In the genomic region with DNA sequence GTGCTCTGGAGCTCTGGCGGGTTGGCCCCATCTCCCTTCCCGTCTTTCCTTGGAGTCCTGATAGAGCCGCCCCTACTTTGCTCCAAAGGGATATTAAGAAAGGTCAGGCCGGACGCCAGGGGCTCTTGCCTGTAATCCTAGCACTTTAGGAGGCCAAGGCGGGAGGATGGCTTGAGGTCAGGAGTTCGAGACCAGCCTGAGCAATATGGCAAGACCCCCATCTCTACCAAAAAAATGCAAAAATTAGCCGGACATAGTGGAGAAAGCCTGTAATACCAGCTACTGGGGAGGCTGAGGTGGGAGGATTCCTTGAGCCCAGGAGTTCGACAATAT, we compare ENCODE assay signal across 10 cellular contexts. TPM values are rescaled to one million over a fixed set of nuclear protein-coding genes. Genes with fewer than 3 reads are reported as not detected.
A peak's percentile ranks its signal among the peaks of the same experiment; 100 is the strongest.
DNase-seq lines count a peak whose midpoint lies in the region; ATAC-seq and TF ChIP-seq lines count a peak whose summit lies in the region.
"Had no signal": no experiment of that assay in that cellular context is flagged by ENCODE, and none has a peak within 500 bp of the region (broad histone marks: within the 10 kb centered on the region; RNA-seq: fewer than 3 reads in every experiment).

No MANE protein-coding gene starts in this region.

- H3K9me3 Mint-ChIP-seq in brain = no peaks in the 10 kb centered on the region
- no peaks in the 10 kb centered on the region for H3K9me3 Mint-ChIP-seq in naive thymus-derived CD4-positive, alpha-beta T cell
- no peaks in the 10 kb centered on the region for H3K9me3 Mint-ChIP-seq in activated CD8-positive, alpha-beta T cell treated with anti-CD3 and anti-CD28 coated beads for 36 hours
- H3K9me3 Mint-ChIP-seq: HFFc6 had no signal

- CTCF ChIA-PET in naive thymus-derived CD4-positive, alpha-beta T cell (lab: Charles Lee) = no interaction called here
- CTCF ChIA-PET in activated CD8-positive, alpha-beta T cell treated with anti-CD3 and anti-CD28 coated beads for 36 hours (lab: Charles Lee) = interaction anchor here (1.0 to 1.4 kb wide), 3 partner anchors 18 to 108 kb away, joined by 3 to 10 read pairs (median 3); no protein-coding TSS in a partner anchor

- no peaks in the 10 kb centered on the region for H3K36me3 ChIP-seq in naive thymus-derived CD4-positive, alpha-beta T cell (ENCODE audit: control insufficient read depth in 2 of 3, insufficient read depth in 3 of 3, low read length in 3 of 3)
- H3K36me3 ChIP-seq in upper lobe of left lung = no peaks in the 10 kb centered on the region
- H3K36me3 ChIP-seq: SJSA1 had no signal

- POLR2A ChIA-PET in naive thymus-derived CD4-positive, alpha-beta T cell (lab: Charles Lee) = interaction anchor here (0.7 kb wide), 1 partner anchor 42 kb away, joined by 3 read pairs; no protein-coding TSS in a partner anchor
- POLR2A ChIA-PET in activated CD8-positive, alpha-beta T cell treated with anti-CD3 and anti-CD28 coated beads for 36 hours (lab: Charles Lee) = no interaction called here

- H3K4me3 ChIP-seq in right cardiac atrium (ENCODE audit: low read length) (peak overlapping the region; percentile 35), upper lobe of left lung (peak overlapping the region in 3 of 4 donors; percentile 49 to 65 (median 63))
- H3K4me3 ChIP-seq in naive thymus-derived CD4-positive, alpha-beta T cell (ENCODE audit: low read length) = no peak overlapping the region

- 41% methylated on average over 9 of the region's 9 CpGs for WGBS in right cardiac atrium
- WGBS in upper lobe of left lung, 2 donors = 51 to 59% methylated on average over 7 to 8 of the region's 9 CpGs

- H3K4me1 Mint-ChIP-seq in brain = peaks cover 5% of the 10 kb centered on the region
- peaks cover 0 to 9% (median 5%) of the 10 kb centered on the region in 7 donors for H3K4me1 Mint-ChIP-seq in naive thymus-derived CD4-positive, alpha-beta T cell
- peaks cover 7% of the 10 kb centered on the region for H3K4me1 Mint-ChIP-seq in activated CD8-positive, alpha-beta T cell treated with anti-CD3 and anti-CD28 coated beads for 36 hours (ENCODE audit: low read depth)

- TF ChIP-seq EP300 in upper lobe of left lung (IDR thresholded peaks at IDR 0.05) = no peak

- H3K4me1 ChIP-seq in right cardiac atrium (ENCODE audit: control insufficient read depth, insufficient read depth, low read length) (no peaks in the 10 kb centered on the region), upper lobe of left lung (peaks cover 15 to 24% (median 21%) of the 10 kb centered on the region in 4 donors)
- H3K4me1 ChIP-seq in naive thymus-derived CD4-positive, alpha-beta T cell (ENCODE audit: control insufficient read depth in 2 of 2, insufficient read depth in 2 of 2, low read length in 2 of 2) = no peaks in the 10 kb centered on the region

- peak overlapping the region; percentile 49 to 83 (median 61) for H3K4me3 Mint-ChIP-seq in brain
- peak overlapping the region in 9 of 10 donors; percentile 12 to 78 (median 51) for H3K4me3 Mint-ChIP-seq in naive thymus-derived CD4-positive, alpha-beta T cell
- H3K4me3 Mint-ChIP-seq in activated CD8-positive, alpha-beta T cell treated with anti-CD3 and anti-CD28 coated beads for 36 hours = no peak overlapping the region
- H3K4me3 Mint-ChIP-seq: HFFc6 had no signal

- H3K27ac Mint-ChIP-seq in brain = no peak overlapping the region
- peak overlapping the region in 1 of 9 donors; percentile 50 for H3K27ac Mint-ChIP-seq in naive thymus-derived CD4-positive, alpha-beta T cell
- no peak overlapping the region for H3K27ac Mint-ChIP-seq in activated CD8-positive, alpha-beta T cell treated with anti-CD3 and anti-CD28 coated beads for 36 hours
- H3K27ac Mint-ChIP-seq: HFFc6 had no signal

- peaks cover 91% of the 10 kb centered on the region for H3K27me3 Mint-ChIP-seq in brain
- H3K27me3 Mint-ChIP-seq in naive thymus-derived CD4-positive, alpha-beta T cell = peaks cover 40 to 77% (median 49%) of the 10 kb centered on the region in 5 donors
- peaks cover 53% of the 10 kb centered on the region for H3K27me3 Mint-ChIP-seq in activated CD8-positive, alpha-beta T cell treated with anti-CD3 and anti-CD28 coated beads for 36 hours

- TF ChIP-seq CTCF in brain (conservative IDR thresholded peaks at IDR 0.05) (no peak), upper lobe of left lung (IDR thresholded peaks at IDR 0.05) (no peak)
- no peak for TF ChIP-seq CTCF in activated CD8-positive, alpha-beta T cell treated with anti-CD3 and anti-CD28 coated beads for 36 hours (IDR thresholded peaks at IDR 0.05)

- H3K36me3 Mint-ChIP-seq in brain = no peaks in the 10 kb centered on the region
- no peaks in the 10 kb centered on the region for H3K36me3 Mint-ChIP-seq in naive thymus-derived CD4-positive, alpha-beta T cell
- H3K36me3 Mint-ChIP-seq in activated CD8-positive, alpha-beta T cell treated with anti-CD3 and anti-CD28 coated beads for 36 hours (ENCODE audit: low read depth) = no peaks in the 10 kb centered on the region

- no peak for TF ChIP-seq POLR2A in upper lobe of left lung (IDR thresholded peaks at IDR 0.05)

- H3K27ac ChIP-seq in right cardiac atrium (ENCODE audit: low read length) = no peak overlapping the region
- H3K27ac ChIP-seq in naive thymus-derived CD4-positive, alpha-beta T cell (ENCODE audit: low read depth, low read length) = no peak overlapping the region
- H3K27ac ChIP-seq in upper lobe of left lung = no peak overlapping the region
- H3K27ac ChIP-seq: SJSA1 had no signal

- intact Hi-C loops in right cardiac atrium (cut with DNase I) = no loop called here
- intact Hi-C loops in cardiac septum (cut with DNase I) = no loop called here
- intact Hi-C loops in naive thymus-derived CD4-positive, alpha-beta T cell (cut with micrococcal nuclease) = loop anchor here in 1 of 2 donors (1.0 to 5.0 kb wide), 4 partner anchors 43 to 113 kb away; a partner anchor contains a TSS
- intact Hi-C loops in activated CD8-positive, alpha-beta T cell treated with anti-CD3 and anti-CD28 coated beads for 36 hours (cut with micrococcal nuclease) = no loop called here

- H3K27me3 ChIP-seq in right cardiac atrium (ENCODE audit: control insufficient read depth, insufficient read depth) = no peaks in the 10 kb centered on the region
- H3K27me3 ChIP-seq in naive thymus-derived CD4-positive, alpha-beta T cell (ENCODE audit: control insufficient read depth in 2 of 2, insufficient read depth in 2 of 2, low read length in 2 of 2) = peaks cover 0 to 10% of the 10 kb centered on the region in 2 donors
- peaks cover 0 to 28% (median 16%) of the 10 kb centered on the region in 4 donors for H3K27me3 ChIP-seq in upper lobe of left lung

- no peak for DNase-seq in right cardiac atrium
- DNase-seq in cardiac septum (ENCODE audit: low spot score) = no peak
- no peak for DNase-seq in naive thymus-derived CD4-positive, alpha-beta T cell
- no peak for DNase-seq in upper lobe of left lung
- DNase-seq in activated CD8-positive, alpha-beta T cell treated with anti-CD3 and anti-CD28 coated beads for 36 hours = no peak
- DNase-seq: HFFc6 had no signal

- H3K9me3 ChIP-seq in right cardiac atrium (ENCODE audit: control insufficient read depth, low read length) (no peaks in the 10 kb centered on the region), upper lobe of left lung (no peaks in the 10 kb centered on the region)
- H3K9me3 ChIP-seq in naive thymus-derived CD4-positive, alpha-beta T cell (ENCODE audit: control insufficient read depth in 2 of 3, low read length in 3 of 3) = no peaks in the 10 kb centered on the region

- ATAC-seq in right cardiac atrium (no peak), upper lobe of left lung (ENCODE audit: low FRiP score in 2 of 2) (no peak), GM21390 (IDR thresholded peaks at IDR 0.05; ENCODE audit: unreplicated experiment) (no peak), HG03439 (IDR thresholded peaks at IDR 0.05; ENCODE audit: unreplicated experiment) (no peak)
- ATAC-seq in naive thymus-derived CD4-positive, alpha-beta T cell = no peak
- no peak for ATAC-seq in activated CD8-positive, alpha-beta T cell treated with anti-CD3 and anti-CD28 coated beads for 36 hours

RNA-seq across cellular contexts. Expression of a gene that starts 0.3 kb away (rescaled TPM):
- total RNA-seq in right cardiac atrium = 1 to 10 TPM; 3.2 to 5.9 (median 3.6) TPM
- polyA plus RNA-seq in right cardiac atrium = 14.8 TPM
- 0.65 TPM for total RNA-seq in cardiac septum
- 4.0 TPM for polyA plus RNA-seq in brain (ENCODE audit: insufficient read depth, low read depth, low replicate concordance)
- total RNA-seq in naive thymus-derived CD4-positive, alpha-beta T cell = not detected
- polyA plus RNA-seq in naive thymus-derived CD4-positive, alpha-beta T cell = not detected
- total RNA-seq in upper lobe of left lung = 10 to 100 TPM in 5 of 6 donors, 1 to 10 TPM in 1; 8.1 to 39.8 (median 14.4) TPM
- total RNA-seq in activated CD8-positive, alpha-beta T cell treated with anti-CD3 and anti-CD28 coated beads for 36 hours = not detected
- total RNA-seq: HFFc6, SJSA1 had no signal

RNA-seq across cellular contexts. Expression of a gene that starts 43.0 kb away (rescaled TPM):
- total RNA-seq in right cardiac atrium = 1 to 10 TPM; 1.6 to 2.5 (median 2.1) TPM
- 2.2 TPM for polyA plus RNA-seq in right cardiac atrium
- total RNA-seq in cardiac septum = 2.4 TPM
- polyA plus RNA-seq in brain (ENCODE audit: insufficient read depth, low read depth, low replicate concordance) = 20.4 TPM
- under 1 TPM in 3 of 5 experiments, not detected in 2; 0.22 to 0.85 (median 0.44) TPM for total RNA-seq in naive thymus-derived CD4-positive, alpha-beta T cell
- polyA plus RNA-seq in naive thymus-derived CD4-positive, alpha-beta T cell = not detected
- 1 to 10 TPM; 1.0 to 4.3 (median 1.5) TPM for total RNA-seq in upper lobe of left lung
- 1 to 10 TPM in 1 of 2 experiments, under 1 TPM in 1; 0.87 to 1.1 TPM for total RNA-seq in activated CD8-positive, alpha-beta T cell treated with anti-CD3 and anti-CD28 coated beads for 36 hours

RNA-seq across cellular contexts. Expression of a gene that starts 46.3 kb away (rescaled TPM):
- 10 to 100 TPM; 11.4 to 26.1 (median 11.7) TPM for total RNA-seq in right cardiac atrium
- 6.4 TPM for polyA plus RNA-seq in right cardiac atrium
- total RNA-seq in cardiac septum = 13.6 TPM
- polyA plus RNA-seq in brain (ENCODE audit: insufficient read depth, low read depth, low replicate concordance) = 25.0 TPM
- 10 to 100 TPM; 19.2 to 40.9 (median 32.8) TPM for total RNA-seq in naive thymus-derived CD4-positive, alpha-beta T cell
- 10 to 100 TPM; 21.3 to 29.0 TPM for polyA plus RNA-seq in naive thymus-derived CD4-positive, alpha-beta T cell
- 10 to 100 TPM; 15.7 to 52.9 (median 30.7) TPM for total RNA-seq in upper lobe of left lung
- total RNA-seq in activated CD8-positive, alpha-beta T cell treated with anti-CD3 and anti-CD28 coated beads for 36 hours = 10 to 100 TPM; 29.6 to 30.7 TPM

RNA-seq across cellular contexts. Expression of a gene that starts 58.6 kb away (rescaled TPM):
- total RNA-seq in right cardiac atrium (10 to 100 TPM; 14.5 to 21.1 (median 17.6) TPM), cardiac septum (16.4 TPM), upper lobe of left lung (10 to 100 TPM in 4 of 6 donors, 1 to 10 TPM in 2; 6.9 to 13.1 (median 10.3) TPM)
- polyA plus RNA-seq in right cardiac atrium (20.1 TPM), brain (ENCODE audit: insufficient read depth, low read depth, low replicate concordance) (10.5 TPM)
- 10 to 100 TPM in 4 of 5 experiments, 1 to 10 TPM in 1; 9.5 to 22.4 (median 13.4) TPM for total RNA-seq in naive thymus-derived CD4-positive, alpha-beta T cell
- 10 to 100 TPM; 11.8 to 12.9 TPM for polyA plus RNA-seq in naive thymus-derived CD4-positive, alpha-beta T cell
- 1 to 10 TPM; 6.7 to 7.0 TPM for total RNA-seq in activated CD8-positive, alpha-beta T cell treated with anti-CD3 and anti-CD28 coated beads for 36 hours

RNA-seq across cellular contexts. Expression of a gene that starts 58.8 kb away (rescaled TPM):
- 10 to 100 TPM; 53.0 to 72.0 (median 58.9) TPM for total RNA-seq in right cardiac atrium
- 97.5 TPM for polyA plus RNA-seq in right cardiac atrium
- total RNA-seq in cardiac septum = 59.1 TPM
- 72.8 TPM for polyA plus RNA-seq in brain (ENCODE audit: insufficient read depth, low read depth, low replicate concordance)
- 100 to 1,000 TPM in 2 of 5 experiments, 10 to 100 TPM in 3; 50.5 to 107 (median 72.0) TPM for total RNA-seq in naive thymus-derived CD4-positive, alpha-beta T cell
- 100 to 1,000 TPM; 126 to 156 TPM for polyA plus RNA-seq in naive thymus-derived CD4-positive, alpha-beta T cell
- 10 to 100 TPM; 19.9 to 52.3 (median 48.8) TPM for total RNA-seq in upper lobe of left lung
- 100 to 1,000 TPM; 108 TPM for total RNA-seq in activated CD8-positive, alpha-beta T cell treated with anti-CD3 and anti-CD28 coated beads for 36 hours
